Comparison of ENCODE assay signal across 33 cellular contexts in the genomic region with DNA sequence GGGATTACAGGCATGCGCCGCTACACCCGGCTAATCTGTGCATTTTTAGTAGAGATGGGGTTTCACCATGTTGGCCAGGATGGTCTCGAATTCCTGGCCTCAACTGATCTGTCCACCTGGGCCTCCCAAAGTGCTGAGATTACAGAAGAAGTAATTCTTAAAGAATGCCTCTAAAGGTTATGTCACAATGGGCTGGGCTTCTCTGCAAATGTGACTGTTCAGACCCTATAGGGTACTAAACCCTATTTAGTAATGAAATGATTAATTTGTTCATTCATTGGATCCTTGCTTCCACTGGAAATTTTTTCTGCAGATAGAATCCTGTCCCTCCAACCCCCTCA.
DNase-seq lines count a peak whose midpoint lies in the region; ATAC-seq and TF ChIP-seq lines count a peak whose summit lies in the region.
"Had no signal": no experiment of that assay in that cellular context is flagged by ENCODE, and none has a peak within 500 bp of the region (broad histone marks: within the 10 kb centered on the region; RNA-seq: fewer than 3 reads in every experiment).

No MANE protein-coding gene starts in this region.

- peaks cover 43 to 54% of the 10 kb centered on the region in 2 donors for H3K4me1 Mint-ChIP-seq in natural killer cell treated with Interleukin-12 subunit alpha and Interleukin-12 subunit beta and Interleukin-15 and Interleukin-18, amount 100 ng/mL, for 72 hours (ENCODE audit: low read depth in 2 of 2)
- peaks cover 60 to 63% of the 10 kb centered on the region in 2 donors for H3K4me1 Mint-ChIP-seq in natural killer cell

- DNase-seq in natural killer cell treated with Interleukin-12 subunit alpha and Interleukin-12 subunit beta and Interleukin-15 and Interleukin-18, amount 100 ng/mL, for 72 hours (ENCODE audit: low spot score) = no peak
- no peak for DNase-seq in natural killer cell
- DNase-seq in RWPE2 (ENCODE audit: low spot score) = no peak
- DNase-seq in kidney tubule cell (ENCODE audit: low spot score) = peak; percentile 57
- no peak for DNase-seq in stimulated activated CD4-positive, alpha-beta T cell treated with anti-CD3 and anti-CD28 coated beads, Interleukin-15, amount 100 ng/mL, for 24 hours
- DNase-seq in NCI-H2081 (lab: John Stamatoyannopoulos, UW) = no peak
- no peak for DNase-seq in iPS-NIHi7 (ENCODE audit: extremely low spot score)
- DNase-seq: activated CD4-positive, alpha-beta T cell treated with anti-CD3 and anti-CD28 coated beads for 48 hours; activated CD8-positive, alpha-beta memory T cell treated with anti-CD3 and anti-CD28 coated beads for 24 hours; activated effector memory CD4-positive, alpha-beta T cell treated with Interleukin-2 at 50 U/mL for 16 hours; activated T-cell treated with anti-CD3 and anti-CD28 coated beads for 4 hours; amygdala; colonic mucosa; COR-L47; DMS79; effector memory CD4-positive, alpha-beta T cell; H9; head of caudate nucleus; NCI-H1417 treated with DMSO at 0.1 percent for 48 hours; NCI-H2029 treated with DMSO at 0.1 percent for 48 hours; NCI-H2227 treated with DMSO at 0.1 percent for 48 hours; NCI-H69; posterior cingulate gyrus; right lobe of liver; stimulated activated CD4-positive, alpha-beta T cell treated with anti-CD3 and anti-CD28 coated beads, Interleukin-12 subunit alpha, Interleukin-12 subunit beta, amount 100 ng/mL, for 4 hours; stimulated activated CD4-positive, alpha-beta T cell treated with anti-CD3 and anti-CD28 coated beads, Interleukin-4, amount 100 ng/mL, for 1 hour; T1000; WERI-Rb-1 had no signal

- peaks cover 2% of the 10 kb centered on the region for H3K9me3 Mint-ChIP-seq in natural killer cell treated with Interleukin-12 subunit alpha and Interleukin-12 subunit beta and Interleukin-15 and Interleukin-18, amount 100 ng/mL, for 72 hours
- peaks cover 0 to 2% of the 10 kb centered on the region in 2 donors for H3K9me3 Mint-ChIP-seq in natural killer cell

- H3K27me3 Mint-ChIP-seq in natural killer cell treated with Interleukin-12 subunit alpha and Interleukin-12 subunit beta and Interleukin-15 and Interleukin-18, amount 100 ng/mL, for 72 hours = no peaks in the 10 kb centered on the region
- no peaks in the 10 kb centered on the region for H3K27me3 Mint-ChIP-seq in natural killer cell (ENCODE audit: low read depth in 2 of 2)
- H3K27me3 Mint-ChIP-seq: memory B cell had no signal

- H3K36me3 Mint-ChIP-seq in natural killer cell treated with Interleukin-12 subunit alpha and Interleukin-12 subunit beta and Interleukin-15 and Interleukin-18, amount 100 ng/mL, for 72 hours = peaks cover 23% of the 10 kb centered on the region
- peaks cover 5% of the 10 kb centered on the region for H3K36me3 Mint-ChIP-seq in natural killer cell

- no peak for ATAC-seq in natural killer cell treated with Interleukin-12 subunit alpha and Interleukin-12 subunit beta and Interleukin-15 and Interleukin-18, amount 100 ng/mL, for 72 hours
- ATAC-seq in natural killer cell = no peak
- ATAC-seq in RWPE2 (ENCODE audit: low read depth) = no peak
- no peak for ATAC-seq in GM21717 (IDR thresholded peaks at IDR 0.05; ENCODE audit: unreplicated experiment)
- ATAC-seq: activated naive CD4-positive, alpha-beta T cell treated with anti-CD3 and anti-CD28 coated beads, Interleukin-2, amount 50 U/mL, for 72 hours; right lobe of liver had no signal

- H3K27ac Mint-ChIP-seq in natural killer cell treated with Interleukin-12 subunit alpha and Interleukin-12 subunit beta and Interleukin-15 and Interleukin-18, amount 100 ng/mL, for 72 hours = peak overlapping the region; percentile 27 to 75
- H3K27ac Mint-ChIP-seq in natural killer cell = peak overlapping the region in 1 of 2 donors; percentile 89
- H3K27ac Mint-ChIP-seq: activated naive CD4-positive, alpha-beta T cell treated with anti-CD3 and anti-CD28 coated beads, Interleukin-2, amount 50 U/mL, for 72 hours had no signal

- no peak overlapping the region for H3K4me3 ChIP-seq in RWPE2 (ENCODE audit: severe bottlenecking)
- H3K4me3 ChIP-seq: BLaER1, colonic mucosa, right lobe of liver, tibial nerve had no signal

- H3K27ac ChIP-seq in RWPE2 (ENCODE audit: poor library complexity, severe bottlenecking) = peak overlapping the region; percentile 85
- H3K27ac ChIP-seq: BLaER1, colonic mucosa, right lobe of liver, tibial nerve, WERI-Rb-1 had no signal

- H3K9me3 ChIP-seq in RWPE2 (ENCODE audit: severe bottlenecking) = peaks cover 4% of the 10 kb centered on the region
- H3K9me3 ChIP-seq: colonic mucosa, right lobe of liver had no signal

- intact Hi-C loops in natural killer cell (cut with micrococcal nuclease) = no loop called here

- TF ChIP-seq CTCF in natural killer cell (IDR thresholded peaks at IDR 0.05) (no peak), RWPE2 (IDR thresholded peaks at IDR 0.05; ENCODE audit: poor library complexity, severe bottlenecking) (no peak)

- no peaks in the 10 kb centered on the region for H3K27me3 ChIP-seq in RWPE2 (ENCODE audit: insufficient read depth, poor library complexity, severe bottlenecking)
- H3K27me3 ChIP-seq: BLaER1, colonic mucosa, right lobe of liver, tibial nerve had no signal

- no peak overlapping the region for H3K4me3 Mint-ChIP-seq in natural killer cell treated with Interleukin-12 subunit alpha and Interleukin-12 subunit beta and Interleukin-15 and Interleukin-18, amount 100 ng/mL, for 72 hours
- no peak overlapping the region for H3K4me3 Mint-ChIP-seq in natural killer cell
- H3K4me3 Mint-ChIP-seq: H9, memory B cell had no signal

- H3K36me3 ChIP-seq in RWPE2 (ENCODE audit: low read depth) = peaks cover 4% of the 10 kb centered on the region; the same call in 1 of the 2 replicates
- H3K36me3 ChIP-seq: colonic mucosa, right lobe of liver, WERI-Rb-1 had no signal

- peaks cover 38% of the 10 kb centered on the region for H3K4me1 ChIP-seq in RWPE2 (ENCODE audit: insufficient read depth, poor library complexity, severe bottlenecking)
- H3K4me1 ChIP-seq: colonic mucosa, right lobe of liver had no signal
